In the genomic region with DNA sequence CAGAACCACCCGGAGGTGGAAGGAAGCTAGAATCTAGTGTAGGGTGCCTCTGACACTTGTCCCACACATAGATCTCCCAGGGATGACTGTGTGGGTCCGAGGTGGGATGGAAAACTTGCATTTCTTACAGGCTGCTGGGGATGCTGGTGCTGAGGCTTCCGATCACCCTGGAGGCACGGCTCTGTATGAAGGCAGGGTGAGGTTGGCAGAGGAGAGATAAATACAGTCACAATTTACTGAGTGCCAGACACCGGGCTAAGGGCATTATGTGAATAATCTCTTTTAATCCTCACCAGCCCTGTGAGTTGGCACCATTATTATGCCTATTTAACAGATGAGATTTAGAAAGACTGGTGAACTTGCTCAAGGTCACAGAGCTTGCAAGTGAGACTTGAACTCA, we compare ENCODE assay signal across 2 cellular contexts.
TF ChIP-seq lines count a peak whose summit lies in the region.

No MANE protein-coding gene starts in this region.

TF ChIP-seq in GM23338, 12 proteins besides CTCF, POLR2A, EP300 and RAD21 (continued from another document):
- TF ChIP-seq, protein P1, sequence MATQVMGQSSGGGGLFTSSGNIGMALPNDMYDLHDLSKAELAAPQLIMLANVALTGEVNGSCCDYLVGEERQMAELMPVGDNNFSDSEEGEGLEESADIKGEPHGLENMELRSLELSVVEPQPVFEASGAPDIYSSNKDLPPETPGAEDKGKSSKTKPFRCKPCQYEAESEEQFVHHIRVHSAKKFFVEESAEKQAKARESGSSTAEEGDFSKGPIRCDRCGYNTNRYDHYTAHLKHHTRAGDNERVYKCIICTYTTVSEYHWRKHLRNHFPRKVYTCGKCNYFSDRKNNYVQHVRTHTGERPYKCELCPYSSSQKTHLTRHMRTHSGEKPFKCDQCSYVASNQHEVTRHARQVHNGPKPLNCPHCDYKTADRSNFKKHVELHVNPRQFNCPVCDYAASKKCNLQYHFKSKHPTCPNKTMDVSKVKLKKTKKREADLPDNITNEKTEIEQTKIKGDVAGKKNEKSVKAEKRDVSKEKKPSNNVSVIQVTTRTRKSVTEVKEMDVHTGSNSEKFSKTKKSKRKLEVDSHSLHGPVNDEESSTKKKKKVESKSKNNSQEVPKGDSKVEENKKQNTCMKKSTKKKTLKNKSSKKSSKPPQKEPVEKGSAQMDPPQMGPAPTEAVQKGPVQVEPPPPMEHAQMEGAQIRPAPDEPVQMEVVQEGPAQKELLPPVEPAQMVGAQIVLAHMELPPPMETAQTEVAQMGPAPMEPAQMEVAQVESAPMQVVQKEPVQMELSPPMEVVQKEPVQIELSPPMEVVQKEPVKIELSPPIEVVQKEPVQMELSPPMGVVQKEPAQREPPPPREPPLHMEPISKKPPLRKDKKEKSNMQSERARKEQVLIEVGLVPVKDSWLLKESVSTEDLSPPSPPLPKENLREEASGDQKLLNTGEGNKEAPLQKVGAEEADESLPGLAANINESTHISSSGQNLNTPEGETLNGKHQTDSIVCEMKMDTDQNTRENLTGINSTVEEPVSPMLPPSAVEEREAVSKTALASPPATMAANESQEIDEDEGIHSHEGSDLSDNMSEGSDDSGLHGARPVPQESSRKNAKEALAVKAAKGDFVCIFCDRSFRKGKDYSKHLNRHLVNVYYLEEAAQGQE (IDR thresholded peaks at IDR 0.05; ENCODE audit: unreplicated experiment), result no peak
- TF ChIP-seq CREB1 (CRISPR knock-in tag; IDR thresholded peaks at IDR 0.05; ENCODE audit: low read depth), result no peak
- TF ChIP-seq ZNF114 (CRISPR knock-in tag; IDR thresholded peaks at IDR 0.05), result no peak
- no peak for TF ChIP-seq EZH2 (IDR thresholded peaks at IDR 0.05; ENCODE audit: low read depth, unreplicated experiment)

TF ChIP-seq in WTC11, 78 proteins besides CTCF, POLR2A, EP300 and RAD21 (continued from another document):
- TF ChIP-seq ZNF425 (CRISPR knock-in tag; conservative IDR thresholded peaks at IDR 0.05) (no peak), NR1H2 (CRISPR knock-in tag; IDR thresholded peaks at IDR 0.05) (no peak), E2F4 (CRISPR knock-in tag; IDR thresholded peaks at IDR 0.05; ENCODE audit: borderline replicate concordance, low read depth) (no peak), SOX15 (CRISPR knock-in tag; IDR thresholded peaks at IDR 0.05) (no peak), ESRRA (CRISPR knock-in tag; IDR thresholded peaks at IDR 0.05; ENCODE audit: borderline replicate concordance) (no peak), HMGA2 (CRISPR knock-in tag; IDR thresholded peaks at IDR 0.05) (no peak), ZNF423 (CRISPR knock-in tag; IDR thresholded peaks at IDR 0.05) (no peak), PREB (CRISPR knock-in tag; IDR thresholded peaks at IDR 0.05; ENCODE audit: borderline replicate concordance) (no peak), GABPB1 (CRISPR knock-in tag; IDR thresholded peaks at IDR 0.05) (no peak), ZNF232 (CRISPR knock-in tag; IDR thresholded peaks at IDR 0.05) (no peak), FOXK1 (CRISPR knock-in tag; IDR thresholded peaks at IDR 0.05) (no peak), MYBL2 (CRISPR knock-in tag; IDR thresholded peaks at IDR 0.05) (no peak), ZNF317 (CRISPR knock-in tag; IDR thresholded peaks at IDR 0.05; ENCODE audit: borderline replicate concordance, low read depth) (no peak), ZBTB21 (CRISPR knock-in tag; IDR thresholded peaks at IDR 0.05; ENCODE audit: borderline replicate concordance) (no peak)
